10 cellular contexts compared by ENCODE assay signal in the genomic region with DNA sequence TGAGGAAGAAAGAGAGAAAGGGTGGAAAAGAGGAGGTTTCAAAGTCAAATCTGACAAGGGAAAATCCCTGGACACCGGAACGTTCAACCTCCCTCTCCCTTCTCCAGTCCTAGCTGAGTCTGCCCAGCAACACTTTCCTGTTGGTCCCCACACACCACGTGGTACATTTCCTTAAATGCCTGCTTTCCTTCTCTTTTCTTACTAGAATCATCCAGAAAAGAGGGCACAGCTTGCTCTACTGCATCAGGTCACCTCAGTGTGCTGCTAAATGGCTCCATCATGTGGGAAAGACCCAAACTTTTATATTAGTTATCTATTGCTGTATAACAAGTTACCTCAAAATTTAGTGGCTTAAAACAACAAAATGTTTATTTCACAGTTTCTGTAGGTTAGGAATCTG.
DNase-seq lines count a peak whose midpoint lies in the region; ATAC-seq and TF ChIP-seq lines count a peak whose summit lies in the region.
"Had no signal": no experiment of that assay in that cellular context is flagged by ENCODE, and none has a peak within 500 bp of the region (broad histone marks: within the 10 kb centered on the region; RNA-seq: fewer than 3 reads in every experiment).

No MANE protein-coding gene starts in this region.

- no peaks in the 10 kb centered on the region for H3K79me2 ChIP-seq in osteoblast (ENCODE audit: insufficient read depth, low read length)

- peak; percentile 46 for TF ChIP-seq CTCF in osteoblast (IDR thresholded peaks at IDR 0.05; ENCODE audit: extremely low read depth, low read depth, low read length)

- peaks cover 3% of the 10 kb centered on the region for H3K9me3 Mint-ChIP-seq in activated CD8-positive, alpha-beta memory T cell treated with anti-CD3 and anti-CD28 coated beads, Interleukin-2, amount 10 ng/mL, durations not matched to agents 7 days and 5 days (ENCODE audit: low read depth)

- CTCF ChIA-PET in activated CD8-positive, alpha-beta memory T cell treated with anti-CD3 and anti-CD28 coated beads, Interleukin-2, amount 10 ng/mL, durations not matched to agents 7 days and 5 days (lab: Charles Lee) = interaction anchor here (1.2 kb wide), 1 partner anchor 11 kb away, joined by 3 read pairs; no protein-coding TSS in a partner anchor

- peaks cover 21% of the 10 kb centered on the region for H3K4me1 Mint-ChIP-seq in activated CD8-positive, alpha-beta memory T cell treated with anti-CD3 and anti-CD28 coated beads, Interleukin-2, amount 10 ng/mL, durations not matched to agents 7 days and 5 days

- peak overlapping the region; percentile 79 for H2AFZ ChIP-seq in osteoblast (ENCODE audit: low read length)

- H3K4me3 ChIP-seq in endocrine pancreas (ENCODE audit: control insufficient read depth, insufficient read depth, low read length) (peak overlapping the region; percentile 32), osteoblast (ENCODE audit: insufficient read depth, low read length) (peak overlapping the region; percentile 51)

- H4K20me1 ChIP-seq in osteoblast (ENCODE audit: insufficient read depth, low read length) = no peaks in the 10 kb centered on the region

- H3K36me3 Mint-ChIP-seq in activated CD8-positive, alpha-beta memory T cell treated with anti-CD3 and anti-CD28 coated beads, Interleukin-2, amount 10 ng/mL, durations not matched to agents 7 days and 5 days = peaks cover 8% of the 10 kb centered on the region

- H3K9me3 ChIP-seq in endocrine pancreas (ENCODE audit: control insufficient read depth, low read length) (no peaks in the 10 kb centered on the region), osteoblast (ENCODE audit: low read depth, low read length) (no peaks in the 10 kb centered on the region)

- H3K4me2 ChIP-seq in osteoblast (ENCODE audit: insufficient read depth, low read length) = peak overlapping the region; percentile 70

- DNase-seq in osteoblast (ENCODE audit: insufficient read length, low spot score, missing footprints) = no peak
- DNase-seq in activated CD4-positive, CD25-positive, alpha-beta regulatory T cell (lab: John Stamatoyannopoulos, UW) = no peak
- no peak for DNase-seq in activated CD4-positive, CD25-positive, alpha-beta regulatory T cell treated with anti-CD3 and anti-CD28 coated beads, Interleukin-2, amount 50 U/mL, for 72 hours
- no peak for DNase-seq in NCI-H510A (lab: John Stamatoyannopoulos, UW)
- no peak for DNase-seq in activated CD8-positive, alpha-beta memory T cell treated with anti-CD3 and anti-CD28 coated beads, Interleukin-2, amount 10 ng/mL, durations not matched to agents 7 days and 5 days
- DNase-seq: activated CD8-positive, alpha-beta memory T cell treated with anti-CD3 and anti-CD28 coated beads for 24 hours; NCI-H1436 treated with DMSO at 0.1 percent for 48 hours had no signal

- H3K36me3 ChIP-seq in endocrine pancreas (ENCODE audit: control insufficient read depth, insufficient read depth, low read length) = no peaks in the 10 kb centered on the region
- H3K36me3 ChIP-seq in osteoblast (ENCODE audit: insufficient read depth, low read length) = no peaks in the 10 kb centered on the region

- H3K27me3 ChIP-seq in endocrine pancreas (ENCODE audit: control insufficient read depth, insufficient read depth, low read length) = no peaks in the 10 kb centered on the region
- H3K27me3 ChIP-seq in osteoblast (ENCODE audit: insufficient read depth, low read length) = no peaks in the 10 kb centered on the region

- no peak overlapping the region for H3K27ac ChIP-seq in osteoblast (ENCODE audit: low read depth, low read length)

- no peak overlapping the region for H3K27ac Mint-ChIP-seq in activated CD8-positive, alpha-beta memory T cell treated with anti-CD3 and anti-CD28 coated beads, Interleukin-2, amount 10 ng/mL, durations not matched to agents 7 days and 5 days

- H3K9ac ChIP-seq in endocrine pancreas (ENCODE audit: control insufficient read depth, insufficient read depth, low read length) = no peak overlapping the region

- H3K27me3 Mint-ChIP-seq in activated CD8-positive, alpha-beta memory T cell treated with anti-CD3 and anti-CD28 coated beads, Interleukin-2, amount 10 ng/mL, durations not matched to agents 7 days and 5 days = no peaks in the 10 kb centered on the region

- peak; percentile 62 for ATAC-seq in GM18867 (IDR thresholded peaks at IDR 0.05; ENCODE audit: unreplicated experiment)
- peak; percentile 81 for ATAC-seq in HG03520 (IDR thresholded peaks at IDR 0.05; ENCODE audit: unreplicated experiment)
- ATAC-seq in activated CD8-positive, alpha-beta memory T cell treated with anti-CD3 and anti-CD28 coated beads, Interleukin-2, amount 10 ng/mL, durations not matched to agents 7 days and 5 days = no peak

- H3K4me3 Mint-ChIP-seq in activated CD8-positive, alpha-beta memory T cell treated with anti-CD3 and anti-CD28 coated beads, Interleukin-2, amount 10 ng/mL, durations not matched to agents 7 days and 5 days = no peak overlapping the region

- no peaks in the 10 kb centered on the region for H3K4me1 ChIP-seq in endocrine pancreas (ENCODE audit: control insufficient read depth, insufficient read depth, low read length)
- H3K4me1 ChIP-seq in osteoblast (ENCODE audit: insufficient read depth, low read length) = no peaks in the 10 kb centered on the region
